Comparison of ENCODE assay signal across 24 cellular contexts in genomic region chr11:58739725-58740430, GRCh38. TPM values are rescaled to one million over a fixed set of nuclear protein-coding genes. Genes with fewer than 3 reads are reported as not detected.
A peak's percentile ranks its signal among the peaks of the same experiment; 100 is the strongest.
DNase-seq lines count a peak whose midpoint lies in the region; ATAC-seq, FAIRE-seq and TF ChIP-seq lines count a peak whose summit lies in the region.
"Had no signal": no experiment of that assay in that cellular context is flagged by ENCODE, and none has a peak within 500 bp of the region (broad histone marks: within the 10 kb centered on the region; RNA-seq: fewer than 3 reads in every experiment).

No MANE protein-coding gene starts in this region.

- no peak for TF ChIP-seq RAD21 in HepG2 (CRISPR knock-in tag; IDR thresholded peaks at IDR 0.05)

- TF ChIP-seq EP300 in HepG2 (IDR thresholded peaks at IDR 0.05; ENCODE audit: low read depth in 2 of 2, low read length in 2 of 2) (no peak), HepG2 (CRISPR knock-in tag; IDR thresholded peaks at IDR 0.05; ENCODE audit: borderline replicate concordance) (no peak)

- POLR2A ChIA-PET in HepG2 (lab: Yijun Ruan, JAX) = no interaction called here

- ATAC-seq in HepG2 = no peak
- ATAC-seq: esophagus mucosa, gastroesophageal sphincter, left colon, natural killer cell, sciatic nerve had no signal

- 53% methylated on average over 3 of the region's 3 CpGs for WGBS in HepG2 (ENCODE audit: low lambda C conversion rate)

- no peaks in the 10 kb centered on the region for H3K27me3 Mint-ChIP-seq in nephron (ENCODE audit: low read depth)

- no peak overlapping the region for H3K4me3 Mint-ChIP-seq in nephron
- H3K4me3 Mint-ChIP-seq: activated CD4-positive, alpha-beta memory T cell treated with anti-CD3 and anti-CD28 coated beads, Interleukin-2, amount 10 ng/mL, durations not matched to agents 7 days and 5 days; central memory CD8-positive, alpha-beta T cell; natural killer cell; T-helper 2 cell treated with Interferon-gamma antibody and Interleukin-4, amounts not matched to agents 5 μg/mL and 100 μg/mL, for 36 hours had no signal

- no peak for FAIRE-seq in HepG2 (lab: Jason Lieb, UNC)

- H3K9ac ChIP-seq in KMS-11 = no peak overlapping the region
- no peak overlapping the region for H3K9ac ChIP-seq in HepG2 (ENCODE audit: insufficient read depth, low read depth, low read length)
- H3K9ac ChIP-seq: parathyroid adenoma had no signal

- H3K4me1 ChIP-seq in KMS-11 (ENCODE audit: low read depth, poor library complexity, severe bottlenecking) (peaks cover 67% of the 10 kb centered on the region), HepG2 (ENCODE audit: insufficient read depth, low read length) (no peaks in the 10 kb centered on the region)
- H3K4me1 ChIP-seq: gastroesophageal sphincter, parathyroid adenoma had no signal

- no TSS peak for BruUV-seq in HepG2 (replicated peaks; lab: Mats Ljungman, UMichigan)

- H4K20me1 ChIP-seq in KMS-11 (ENCODE audit: insufficient read depth) (no peaks in the 10 kb centered on the region), HepG2 (ENCODE audit: insufficient read depth, low read length) (no peaks in the 10 kb centered on the region)

- in situ Hi-C loops in HepG2 (cut with HindIII; ENCODE audit: extremely low pct_ligation_motif_present, low pct_unique_long_range_greater_than_20kb) = no loop called here

- H3K36me3 ChIP-seq in KMS-11 (ENCODE audit: insufficient read depth) (no peaks in the 10 kb centered on the region), HepG2 (replicated peaks in 1 of 2; ENCODE audit: control insufficient read depth in 1 of 2, insufficient read depth in 2 of 2, low read length in 2 of 2) (no peaks in the 10 kb centered on the region)
- H3K36me3 ChIP-seq: gastroesophageal sphincter, thoracic aorta had no signal

- H3K4me2 ChIP-seq in KMS-11 = peak overlapping the region; percentile 74
- H3K4me2 ChIP-seq in HepG2 (ENCODE audit: low read depth, low read length) = no peak overlapping the region

- DNase-seq in EL = peak; percentile 49
- DNase-seq in astrocyte of the hippocampus (ENCODE audit: low read depth, low spot score) = peak; percentile 56
- DNase-seq in dermis blood vessel endothelial cell = no peak
- no peak for DNase-seq in nucleus accumbens (lab: John Stamatoyannopoulos, UW)
- DNase-seq in HepG2 (ENCODE audit: low spot score) = no peak
- no peak for DNase-seq in A172 (ENCODE audit: low spot score)
- DNase-seq: activated CD4-positive, alpha-beta memory T cell treated with anti-CD3 and anti-CD28 coated beads, Interleukin-2, amount 10 ng/mL, durations not matched to agents 7 days and 5 days; activated T-cell treated with anti-CD3 and anti-CD28 coated beads for 4 hours; amygdala; Calu3; effector CD8-positive, alpha-beta T cell; left colon; natural killer cell; NCI-H2029 treated with DMSO at 0.1 percent for 48 hours had no signal

- H3K36me3 Mint-ChIP-seq in nephron (ENCODE audit: low read depth) = no peaks in the 10 kb centered on the region
- H3K36me3 Mint-ChIP-seq: natural killer cell had no signal

- CTCF ChIA-PET in HepG2 (lab: Yijun Ruan, JAX; ENCODE audit: low intra/inter-chr PET ratio, low total read pairs) = no interaction called here

- TF ChIP-seq POLR2A in HepG2 (IDR thresholded peaks at IDR 0.05; ENCODE audit: insufficient read depth in 1 of 2, low read depth in 2 of 2, low read length in 2 of 2) = no peak

- H2AFZ ChIP-seq in KMS-11 (ENCODE audit: low read depth) (peak overlapping the region; percentile 70; the same call in 1 of the 2 replicates), HepG2 (ENCODE audit: low read length) (no peak overlapping the region)
- H2AFZ ChIP-seq: parathyroid adenoma had no signal

- H3K79me2 ChIP-seq in KMS-11 (ENCODE audit: insufficient read depth, low read depth) (no peaks in the 10 kb centered on the region), HepG2 (ENCODE audit: insufficient read depth, low read length) (no peaks in the 10 kb centered on the region)
- H3K79me2 ChIP-seq: parathyroid adenoma had no signal

- intact Hi-C loops in HepG2 (cut with micrococcal nuclease; ENCODE audit: unreplicated experiment) = no loop called here

- H3K4me3 ChIP-seq in KMS-11 (IDR thresholded peaks at IDR 0.05; ENCODE audit: insufficient read depth, low read depth, low read length) = no peak overlapping the region
- H3K4me3 ChIP-seq in HepG2 (replicated peaks in 1 of 3; ENCODE audit: insufficient read depth in 1 of 3, low read depth in 2 of 3, low read length in 3 of 3) = no peak overlapping the region
- H3K4me3 ChIP-seq: gastroesophageal sphincter, SK-N-MC, thoracic aorta had no signal

- H3K27ac ChIP-seq in KMS-11 = peak overlapping the region; percentile 42
- H3K27ac ChIP-seq in HepG2 (ENCODE audit: extremely low read length, insufficient read depth, low read length) = no peak overlapping the region
- H3K27ac ChIP-seq: gastroesophageal sphincter, parathyroid adenoma, SK-N-MC, thoracic aorta had no signal

- H3K4me1 Mint-ChIP-seq in nephron = peaks cover 5% of the 10 kb centered on the region
- H3K4me1 Mint-ChIP-seq: activated CD4-positive, alpha-beta memory T cell treated with anti-CD3 and anti-CD28 coated beads, Interleukin-2, amount 10 ng/mL, durations not matched to agents 7 days and 5 days; central memory CD8-positive, alpha-beta T cell; natural killer cell had no signal

- H3K9me3 Mint-ChIP-seq in nephron = peaks cover 29% of the 10 kb centered on the region
- H3K9me3 Mint-ChIP-seq: activated CD4-positive, alpha-beta memory T cell treated with anti-CD3 and anti-CD28 coated beads, Interleukin-2, amount 10 ng/mL, durations not matched to agents 7 days and 5 days; central memory CD8-positive, alpha-beta T cell; T-helper 2 cell treated with Interferon-gamma antibody and Interleukin-4, amounts not matched to agents 5 μg/mL and 100 μg/mL, for 36 hours had no signal

- H3K27me3 ChIP-seq in KMS-11 (ENCODE audit: insufficient read depth, low read depth) = no peaks in the 10 kb centered on the region
- peaks cover 0 to 1% of the 10 kb centered on the region in 2 experiments; a peak in 1 of 5 replicates for H3K27me3 ChIP-seq in HepG2 (ENCODE audit: control insufficient read depth in 1 of 2, insufficient read depth in 2 of 2, low read length in 2 of 2)

- TF ChIP-seq CTCF in KMS-11 (conservative IDR thresholded peaks at IDR 0.05; ENCODE audit: low read depth, low read length) (no peak), nephron (IDR thresholded peaks at IDR 0.05; ENCODE audit: unreplicated experiment in 3 of 3) (no peak), HepG2 (CRISPR knock-in tag; IDR thresholded peaks at IDR 0.05) (no peak)

- peaks cover 33% of the 10 kb centered on the region for H3K9me3 ChIP-seq in HepG2 (ENCODE audit: low read length)
- H3K9me3 ChIP-seq: thoracic aorta had no signal

- peak overlapping the region in 2 of 3 experiments; percentile 43 to 77 for H3K27ac Mint-ChIP-seq in nephron
- H3K27ac Mint-ChIP-seq: activated CD4-positive, alpha-beta memory T cell treated with anti-CD3 and anti-CD28 coated beads, Interleukin-2, amount 10 ng/mL, durations not matched to agents 7 days and 5 days; natural killer cell; T-helper 2 cell treated with Interferon-gamma antibody and Interleukin-4, amounts not matched to agents 5 μg/mL and 100 μg/mL, for 36 hours had no signal

RNA-seq across cellular contexts. Expression of gene GLYAT, which starts 8.1 kb away (rescaled TPM):
- under 0.01 TPM in 1 of 2 replicates, not detected in the other for total RNA-seq in dermis blood vessel endothelial cell
- total RNA-seq in HepG2 (2016; rRNA removed; fragmentation: Illumina TruSeq; extraction: Trizol) = not detected in 2 replicates
- not detected in 2 replicates for total RNA-seq in HepG2 (2016; cell fraction: cytosol; rRNA removed; fragmentation: Illumina TruSeq; extraction: Trizol; ENCODE audit: low read depth)
- not detected in 2 replicates for total RNA-seq in HepG2 (2016; cell fraction: insoluble cytoplasmic fraction; rRNA removed; fragmentation: Illumina TruSeq; extraction: Trizol)
- not detected in 2 replicates for total RNA-seq in HepG2 (2016; cell fraction: membrane; rRNA removed; fragmentation: Illumina TruSeq; extraction: Trizol)
- total RNA-seq in HepG2 (2016; cell fraction: nucleus; rRNA removed; fragmentation: Illumina TruSeq; extraction: Trizol) = not detected in 2 replicates
- polyA plus RNA-seq in HepG2 (2011; rRNA removed) = not detected in 2 replicates
- polyA plus RNA-seq in HepG2 (2011; cell fraction: cytosol; rRNA removed) = not detected in 2 replicates
- not detected in 2 replicates for polyA plus RNA-seq in HepG2 (2011; cell fraction: nucleus; rRNA removed)
- not detected in 2 replicates for polyA plus RNA-seq in HepG2 (2012)
- polyA plus RNA-seq in HepG2 (2016; cell fraction: cytosol; fragmentation: Illumina TruSeq; extraction: Trizol; ENCODE audit: low read depth) = not detected in 2 replicates
- not detected in 2 replicates for polyA plus RNA-seq in HepG2 (2016; cell fraction: insoluble cytoplasmic fraction; fragmentation: Illumina TruSeq; extraction: Trizol; ENCODE audit: low read depth)
- not detected in 2 replicates for polyA plus RNA-seq in HepG2 (2016; cell fraction: membrane; fragmentation: Illumina TruSeq; extraction: Trizol; ENCODE audit: low read depth)
- polyA plus RNA-seq in HepG2 (2016; cell fraction: nucleus; fragmentation: Illumina TruSeq; extraction: Trizol; ENCODE audit: insufficient read depth, low read depth) = not detected in 2 replicates
- polyA minus RNA-seq in HepG2 (2011; rRNA and poly(A)+ RNA removed; ENCODE audit: low replicate concordance) = not detected in 2 replicates
- not detected in 2 replicates for polyA minus RNA-seq in HepG2 (2011; cell fraction: cytosol; rRNA and poly(A)+ RNA removed)
- polyA minus RNA-seq in HepG2 (2011; cell fraction: nucleus; rRNA and poly(A)+ RNA removed) = not detected in 2 replicates
- total RNA-seq in A172 (2014; rRNA removed; shearing (Covaris generic)) = not detected in 2 replicates
- total RNA-seq: activated CD4-positive, alpha-beta memory T cell treated with anti-CD3 and anti-CD28 coated beads, Interleukin-2, amount 10 ng/mL, durations not matched to agents 7 days and 5 days; Calu3; esophagus mucosa; natural killer cell; thoracic aorta had no signal

Comparison
In these comparisons a context has a peak if more than half of its experiments do, and no peak if none do; other contexts are left out.
1. DNase-seq: peak in EL (single experiment) and astrocyte of the hippocampus (single experiment); none in dermis blood vessel endothelial cell (single experiment), nucleus accumbens (0 of 56), HepG2 (single experiment) and A172 (single experiment).